Comparison of ENCODE assay signal across 11 cellular contexts in genomic region chr7:87154569-87154968, GRCh38. TPM values are rescaled to one million over a fixed set of nuclear protein-coding genes. Genes with fewer than 3 reads are reported as not detected.
DNase-seq lines count a peak whose midpoint lies in the region; ATAC-seq and TF ChIP-seq lines count a peak whose summit lies in the region.
"Had no signal": no experiment of that assay in that cellular context is flagged by ENCODE, and none has a peak within 500 bp of the region (broad histone marks: within the 10 kb centered on the region; RNA-seq: fewer than 3 reads in every experiment).

No MANE protein-coding gene starts in this region.

- H3K4me1 Mint-ChIP-seq in MCF 10A (ENCODE audit: insufficient read depth, unreplicated experiment), result peaks cover 18% of the 10 kb centered on the region
- H3K4me1 Mint-ChIP-seq in naive thymus-derived CD8-positive, alpha-beta T cell, result peaks cover 24 to 72% (median 50%) of the 10 kb centered on the region in 4 donors

- peak overlapping the region; percentile 98 for H3K27ac Mint-ChIP-seq in MCF 10A (ENCODE audit: low read depth, unreplicated experiment)
- H3K27ac Mint-ChIP-seq in naive thymus-derived CD8-positive, alpha-beta T cell, result peak overlapping the region in 8 of 10 donors; percentile 4 to 90 (median 46)

- H3K9ac ChIP-seq in HUES64 (ENCODE audit: low read depth, low read length), result peak overlapping the region; percentile 99; the same call in 1 of the 2 replicates

- intact Hi-C loops in MCF 10A (cut with micrococcal nuclease), result loop anchor here (5.0 to 10.0 kb wide), 3 partner anchors 83 to 190 kb away; partner anchors contain the start of genes CROT and ELAPOR2
- intact Hi-C loops in prostate gland (cut with DNase I), result loop anchor here (5.0 kb wide), 1 partner anchor 68 kb away; no protein-coding TSS in a partner anchor
- intact Hi-C loops in adrenal gland (cut with DNase I), result no loop called here

- TF ChIP-seq CTCF in AG10803 (conservative IDR thresholded peaks at IDR 0.05; ENCODE audit: low read length), result no peak
- TF ChIP-seq CTCF in MCF 10A (IDR thresholded peaks at IDR 0.05; ENCODE audit: unreplicated experiment), result no peak
- no peak for TF ChIP-seq CTCF in prostate gland (IDR thresholded peaks at IDR 0.05)
- TF ChIP-seq CTCF in adrenal gland (IDR thresholded peaks at IDR 0.05), result no peak

- H3K4me1 ChIP-seq in HUES64 (ENCODE audit: insufficient read depth, low read length), result peaks cover 28% of the 10 kb centered on the region
- H3K4me1 ChIP-seq in prostate gland (replicated peaks), result no peaks in the 10 kb centered on the region
- H3K4me1 ChIP-seq in adrenal gland (replicated peaks in 1 of 2), result peaks cover 11 to 46% of the 10 kb centered on the region in 2 donors

- no peak for ATAC-seq in naive thymus-derived CD8-positive, alpha-beta T cell
- no peak for ATAC-seq in GM21515 (IDR thresholded peaks at IDR 0.05; ENCODE audit: unreplicated experiment)

- no peak for TF ChIP-seq POLR2A in prostate gland (IDR thresholded peaks at IDR 0.05)
- TF ChIP-seq POLR2A in adrenal gland (IDR thresholded peaks at IDR 0.05), result no peak

- H3K27me3 ChIP-seq in HUES64 (ENCODE audit: insufficient read depth, low read length), result no peaks in the 10 kb centered on the region
- H3K27me3 ChIP-seq in prostate gland (replicated peaks; ENCODE audit: insufficient read depth), result no peaks in the 10 kb centered on the region
- H3K27me3 ChIP-seq in adrenal gland, result no peaks in the 10 kb centered on the region

- H3K27ac ChIP-seq in HUES64 (ENCODE audit: low read depth, low read length), result no peak overlapping the region
- no peak overlapping the region for H3K27ac ChIP-seq in prostate gland
- H3K27ac ChIP-seq in adrenal gland, result no peak overlapping the region

- DNase-seq in AG10803 (ENCODE audit: low read depth) (no peak), MCF 10A (ENCODE audit: unreplicated experiment) (no peak), prostate gland (ENCODE audit: low spot score) (no peak), adrenal gland (no peak), HuH-7.5 (ENCODE audit: low spot score) (no peak)
- DNase-seq in naive thymus-derived CD8-positive, alpha-beta T cell, result no peak
- DNase-seq: H7, kidney glomerular epithelial cell, NCI-H2227 treated with DMSO at 0.1 percent for 48 hours had no signal

- H3K4me3 ChIP-seq in AG10803 (ENCODE audit: low read length), result peak overlapping the region; percentile 79
- peak overlapping the region; percentile 85 for H3K4me3 ChIP-seq in HUES64 (ENCODE audit: low read length)
- peak overlapping the region in 1 of 2 donors; percentile 66 for H3K4me3 ChIP-seq in prostate gland
- H3K4me3 ChIP-seq in adrenal gland, result peak overlapping the region in 1 of 4 donors; percentile 70

- peaks cover 12% of the 10 kb centered on the region for H3K36me3 Mint-ChIP-seq in MCF 10A (ENCODE audit: insufficient read depth, unreplicated experiment)
- H3K36me3 Mint-ChIP-seq in naive thymus-derived CD8-positive, alpha-beta T cell, result peaks cover 0 to 9% (median 2%) of the 10 kb centered on the region in 3 donors

- H3K9me3 Mint-ChIP-seq in MCF 10A (ENCODE audit: unreplicated experiment), result no peaks in the 10 kb centered on the region
- no peaks in the 10 kb centered on the region for H3K9me3 Mint-ChIP-seq in naive thymus-derived CD8-positive, alpha-beta T cell

- POLR2A ChIA-PET in MCF 10A (lab: Yijun Ruan, JAX), result interaction anchor here (0.6 to 8.5 kb wide), 8 partner anchors 14 to 285 kb away, joined by 3 to 154 read pairs (median 10); partner anchors contain the start of genes CROT and TMEM243
- POLR2A ChIA-PET in naive thymus-derived CD8-positive, alpha-beta T cell (lab: Charles Lee), result interaction anchor here (1.0 to 6.2 kb wide), 5 partner anchors 20 to 445 kb away, joined by 3 to 136 read pairs (median 11); partner anchors contain the start of genes CROT and TMEM243

- CTCF ChIA-PET in MCF 10A (lab: Yijun Ruan, JAX), result interaction anchor here (0.9 to 4.4 kb wide), 5 partner anchors 12 to 227 kb away, joined by 3 to 14 read pairs (median 3); partner anchors contain the start of gene TMEM243

- H3K27me3 Mint-ChIP-seq in MCF 10A (ENCODE audit: insufficient read depth, unreplicated experiment), result no peaks in the 10 kb centered on the region
- no peaks in the 10 kb centered on the region for H3K27me3 Mint-ChIP-seq in naive thymus-derived CD8-positive, alpha-beta T cell

- peaks cover 34% of the 10 kb centered on the region for H3K36me3 ChIP-seq in HUES64 (ENCODE audit: insufficient read depth, low read length)
- no peaks in the 10 kb centered on the region for H3K36me3 ChIP-seq in prostate gland
- H3K36me3 ChIP-seq in adrenal gland (replicated peaks in 1 of 2), result no peaks in the 10 kb centered on the region

- 32% methylated on average over 1 of the region's 3 CpGs for WGBS in HUES64
- WGBS in prostate gland, result 36% methylated on average over 3 of the region's 3 CpGs
- WGBS in adrenal gland, 4 donors, result 46 to 51% (median 48%) methylated on average over 3 of the region's 3 CpGs

- no TSS peak for BruUV-seq in MCF 10A (replicated peaks; lab: Mats Ljungman, UMichigan)

- H3K4me3 Mint-ChIP-seq in MCF 10A (ENCODE audit: unreplicated experiment), result peak overlapping the region; percentile 82
- H3K4me3 Mint-ChIP-seq in naive thymus-derived CD8-positive, alpha-beta T cell, result peak overlapping the region; percentile 53 to 98 (median 92)

- H3K9me3 ChIP-seq in HUES64 (ENCODE audit: insufficient read depth, low read depth, low read length), result no peaks in the 10 kb centered on the region
- H3K9me3 ChIP-seq in prostate gland, result no peaks in the 10 kb centered on the region
- peaks cover 0 to 4% (median 0%) of the 10 kb centered on the region in 3 donors for H3K9me3 ChIP-seq in adrenal gland (replicated peaks in 1 of 3)

RNA-seq across cellular contexts. Expression of gene DMTF1, which starts 2.3 kb away (rescaled TPM):
- 62.9 TPM for polyA plus RNA-seq in HUES64 (2013, experiment 1 of 2)
- 59.7 TPM for polyA plus RNA-seq in HUES64 (2013, experiment 2 of 2)
- 72.8 and 79.7 TPM in 2 replicates for total RNA-seq in MCF 10A (2022)
- total RNA-seq in naive thymus-derived CD8-positive, alpha-beta T cell, result 100 to 1,000 TPM; 175 to 181 TPM
- 10 to 100 TPM; 22.2 to 33.5 (median 23.2) TPM for polyA plus RNA-seq in naive thymus-derived CD8-positive, alpha-beta T cell
- 100 to 1,000 TPM in 1 of 2 donors, 10 to 100 TPM in 1; 30.7 to 100 TPM for total RNA-seq in prostate gland
- total RNA-seq in adrenal gland, result 10 to 100 TPM; 17.1 to 86.1 (median 43.5) TPM
- polyA plus RNA-seq in adrenal gland, result 100 to 1,000 TPM in 1 of 3 donors, 10 to 100 TPM in 2; 45.6 to 115 (median 52.6) TPM

Comparison
In these comparisons a context has a peak if more than half of its experiments do, and no peak if none do; other contexts are left out.
1. intact Hi-C loops: an anchor here in MCF 10A (5.0 to 10.0 kb wide) and prostate gland (5.0 kb wide); none called in adrenal gland.